1 cellular context compared by ENCODE assay signal in the genomic region with DNA sequence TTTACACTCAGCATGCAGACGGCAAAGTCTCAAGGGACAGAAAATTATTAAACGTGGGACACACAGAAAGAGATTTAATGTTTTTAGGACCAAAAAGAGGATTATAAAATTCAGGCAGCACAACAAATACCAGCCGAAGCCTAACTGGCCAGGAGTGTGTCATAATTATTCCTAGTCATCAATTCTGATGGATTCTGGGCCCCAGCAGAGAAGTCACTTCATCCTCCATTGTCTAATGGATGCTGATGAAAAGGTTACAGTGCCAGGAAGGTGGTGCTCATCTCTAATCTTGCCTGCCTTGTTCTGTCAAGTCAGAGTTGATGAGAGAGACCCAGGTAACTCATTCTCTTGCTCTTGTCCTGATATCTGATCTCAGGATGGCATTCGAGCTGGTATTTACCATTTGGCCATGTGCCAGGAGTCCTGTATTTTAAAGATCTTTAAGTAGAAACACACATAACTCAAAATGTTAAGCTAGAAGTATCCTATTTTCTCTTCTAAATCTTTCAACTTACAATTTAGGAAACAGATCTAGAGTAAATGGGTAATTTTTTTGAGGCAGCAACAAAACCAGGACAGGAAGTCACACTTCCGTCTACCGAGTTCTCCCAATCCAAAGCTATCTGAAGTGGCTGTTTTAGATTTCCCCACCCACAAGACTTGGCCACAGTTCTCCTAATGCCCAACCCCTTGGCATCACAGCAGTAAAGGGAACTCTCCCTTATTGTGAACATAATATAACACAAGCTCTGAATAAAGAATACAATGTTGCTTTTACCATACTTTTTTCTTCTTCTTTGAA.
TF ChIP-seq lines count a peak whose summit lies in the region.

No MANE protein-coding gene starts in this region.

TF ChIP-seq in HEK293, 187 proteins besides CTCF, POLR2A, EP300 and RAD21 (continued from another document):
- TF ChIP-seq, protein P1, sequence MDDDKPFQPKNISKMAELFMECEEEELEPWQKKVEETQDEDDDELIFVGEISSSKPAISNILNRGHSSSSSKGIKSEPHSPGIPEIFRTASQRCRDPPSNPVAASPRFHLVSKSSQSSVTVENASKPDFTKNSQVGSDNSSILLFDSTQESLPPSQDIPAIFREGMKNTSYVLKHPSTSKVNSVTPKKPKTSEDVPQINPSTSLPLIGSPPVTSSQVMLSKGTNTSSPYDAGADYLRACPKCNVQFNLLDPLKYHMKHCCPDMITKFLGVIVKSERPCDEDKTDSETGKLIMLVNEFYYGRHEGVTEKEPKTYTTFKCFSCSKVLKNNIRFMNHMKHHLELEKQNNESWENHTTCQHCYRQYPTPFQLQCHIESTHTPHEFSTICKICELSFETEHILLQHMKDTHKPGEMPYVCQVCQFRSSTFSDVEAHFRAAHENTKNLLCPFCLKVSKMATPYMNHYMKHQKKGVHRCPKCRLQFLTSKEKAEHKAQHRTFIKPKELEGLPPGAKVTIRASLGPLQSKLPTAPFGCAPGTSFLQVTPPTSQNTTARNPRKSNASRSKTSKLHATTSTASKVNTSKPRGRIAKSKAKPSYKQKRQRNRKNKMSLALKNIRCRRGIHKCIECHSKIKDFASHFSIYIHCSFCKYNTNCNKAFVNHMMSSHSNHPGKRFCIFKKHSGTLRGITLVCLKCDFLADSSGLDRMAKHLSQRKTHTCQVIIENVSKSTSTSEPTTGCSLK (tag by site-specific recombination; IDR thresholded peaks at IDR 0.05): no peak
- TF ChIP-seq, protein P2, sequence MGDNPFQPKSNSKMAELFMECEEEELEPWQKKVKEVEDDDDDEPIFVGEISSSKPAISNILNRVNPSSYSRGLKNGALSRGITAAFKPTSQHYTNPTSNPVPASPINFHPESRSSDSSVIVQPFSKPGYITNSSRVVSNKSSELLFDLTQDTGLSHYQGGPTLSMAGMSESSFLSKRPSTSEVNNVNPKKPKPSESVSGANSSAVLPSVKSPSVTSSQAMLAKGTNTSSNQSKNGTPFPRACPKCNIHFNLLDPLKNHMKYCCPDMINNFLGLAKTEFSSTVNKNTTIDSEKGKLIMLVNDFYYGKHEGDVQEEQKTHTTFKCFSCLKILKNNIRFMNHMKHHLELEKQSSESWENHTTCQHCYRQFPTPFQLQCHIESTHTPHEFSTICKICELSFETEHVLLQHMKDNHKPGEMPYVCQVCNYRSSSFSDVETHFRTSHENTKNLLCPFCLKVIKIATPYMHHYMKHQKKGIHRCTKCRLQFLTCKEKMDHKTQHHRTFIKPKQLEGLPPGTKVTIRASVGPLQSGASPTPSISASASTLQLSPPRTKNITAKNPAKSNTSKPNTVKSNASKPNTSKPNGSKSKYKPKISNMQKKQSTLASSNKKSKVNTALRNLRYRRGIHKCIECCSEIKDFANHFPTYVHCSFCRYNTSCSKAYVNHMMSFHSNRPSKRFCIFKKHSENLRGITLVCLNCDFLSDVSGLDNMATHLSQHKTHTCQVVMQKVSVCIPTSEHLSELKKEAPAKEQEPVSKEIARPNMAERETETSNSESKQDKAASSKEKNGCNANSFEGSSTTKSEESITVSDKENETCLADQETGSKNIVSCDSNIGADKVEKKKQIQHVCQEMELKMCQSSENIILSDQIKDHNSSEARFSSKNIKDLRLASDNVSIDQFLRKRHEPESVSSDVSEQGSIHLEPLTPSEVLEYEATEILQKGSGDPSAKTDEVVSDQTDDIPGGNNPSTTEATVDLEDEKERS (tag by site-specific recombination; IDR thresholded peaks at IDR 0.05): no peak
